Comparison of ENCODE assay signal across 4 cellular contexts in genomic region chr9:62839168-62839567, GRCh38.
A peak's percentile ranks its signal among the peaks of the same experiment; 100 is the strongest.
DNase-seq lines count a peak whose midpoint lies in the region; ATAC-seq and TF ChIP-seq lines count a peak whose summit lies in the region.
"Not testable (repeated sequence)": the region's sequence is repeated elsewhere in the genome, so short reads cannot be mapped to it uniquely, and the experiment has no call there.

No MANE protein-coding gene starts in this region.

- H3K4me1 Mint-ChIP-seq in memory B cell, neural progenitor cell: not testable (repeated sequence)

- H3K79me2 ChIP-seq in neural progenitor cell (ENCODE audit: low read depth): not testable (repeated sequence)

- not testable (repeated sequence) for ATAC-seq in memory B cell (ENCODE audit: low read depth)

- not testable (repeated sequence) for H3K36me3 Mint-ChIP-seq in memory B cell, neural progenitor cell

- H3K36me3 ChIP-seq in HEK293 (ENCODE audit: control insufficient read depth in 2 of 2, insufficient read depth in 1 of 2, low read length in 2 of 2); SJCRH30; neural progenitor cell: not testable (repeated sequence)

- peak overlapping the region; percentile 27 for H3K4me3 Mint-ChIP-seq in memory B cell
- peak overlapping the region; percentile 70 for H3K4me3 Mint-ChIP-seq in neural progenitor cell

- H3K9ac ChIP-seq in neural progenitor cell: not testable (repeated sequence)

- CTCF ChIA-PET in HEK293 (lab: Yijun Ruan, JAX): not testable (repeated sequence)

- H2AFZ ChIP-seq in neural progenitor cell (replicated peaks): not testable (repeated sequence)

- H4K20me1 ChIP-seq in neural progenitor cell (ENCODE audit: low read depth): not testable (repeated sequence)

- H3K27ac Mint-ChIP-seq in memory B cell, neural progenitor cell: not testable (repeated sequence)

- POLR2A ChIA-PET in HEK293 (lab: Yijun Ruan, JAX): not testable (repeated sequence)

- H3K27ac ChIP-seq in HEK293 (ENCODE audit: extremely low read depth, low read depth, low read length); SJCRH30; neural progenitor cell: not testable (repeated sequence)

- H3K9me3 ChIP-seq in HEK293 (ENCODE audit: control insufficient read depth, insufficient read depth, low read depth, low read length); SJCRH30 (replicated peaks); neural progenitor cell (ENCODE audit: low read depth): not testable (repeated sequence)

- H3K27me3 ChIP-seq in SJCRH30: not testable (repeated sequence)
- peaks cover 77% of the 10 kb centered on the region for H3K27me3 ChIP-seq in neural progenitor cell

- H3K27me3 Mint-ChIP-seq in memory B cell: not testable (repeated sequence)
- H3K27me3 Mint-ChIP-seq in neural progenitor cell (ENCODE audit: insufficient read depth, low read depth): peaks cover 29% of the 10 kb centered on the region

- H3F3A ChIP-seq in neural progenitor cell (ENCODE audit: low read depth): not testable (repeated sequence)

- not testable (repeated sequence) for TF ChIP-seq CTCF in HEK293 (tag by site-specific recombination; IDR thresholded peaks at IDR 0.05); neural progenitor cell (IDR thresholded peaks at IDR 0.05)

- not testable (repeated sequence) for H3K4me3 ChIP-seq in HEK293 (ENCODE audit: low read depth, low read length); neural progenitor cell
- peak overlapping the region; percentile 24; the same call in 1 of the 2 replicates for H3K4me3 ChIP-seq in SJCRH30

- H3K4me1 ChIP-seq in HEK293 (ENCODE audit: control insufficient read depth, insufficient read depth, low read length); SJCRH30; neural progenitor cell: not testable (repeated sequence)

- not testable (repeated sequence) for DNase-seq in SJCRH30; memory B cell (ENCODE audit: low spot score in 2 of 2); neural progenitor cell (ENCODE audit: low spot score)

- H3K9me3 Mint-ChIP-seq in memory B cell: not testable (repeated sequence)
- H3K9me3 Mint-ChIP-seq in neural progenitor cell: peaks cover 11% of the 10 kb centered on the region

- not testable (repeated sequence) for H3K4me2 ChIP-seq in neural progenitor cell

TF ChIP-seq in HEK293, 187 proteins besides CTCF, POLR2A, EP300 and RAD21:
- TF ChIP-seq BCL11A (tag by site-specific recombination; IDR thresholded peaks at IDR 0.05; ENCODE audit: low read depth) (peak; percentile 90), BCL11B (tag by site-specific recombination; IDR thresholded peaks at IDR 0.05; ENCODE audit: low read depth) (peak; percentile 97), ZBTB48 (tag by site-specific recombination; IDR thresholded peaks at IDR 0.05) (peak; percentile 100), ZBTB10 (tag by site-specific recombination; IDR thresholded peaks at IDR 0.05) (0 out of 2 replicates have a peak, but pooled peaks have one; percentile 58)
